ENCODE assay signal across 21 cellular contexts in the genomic region with DNA sequence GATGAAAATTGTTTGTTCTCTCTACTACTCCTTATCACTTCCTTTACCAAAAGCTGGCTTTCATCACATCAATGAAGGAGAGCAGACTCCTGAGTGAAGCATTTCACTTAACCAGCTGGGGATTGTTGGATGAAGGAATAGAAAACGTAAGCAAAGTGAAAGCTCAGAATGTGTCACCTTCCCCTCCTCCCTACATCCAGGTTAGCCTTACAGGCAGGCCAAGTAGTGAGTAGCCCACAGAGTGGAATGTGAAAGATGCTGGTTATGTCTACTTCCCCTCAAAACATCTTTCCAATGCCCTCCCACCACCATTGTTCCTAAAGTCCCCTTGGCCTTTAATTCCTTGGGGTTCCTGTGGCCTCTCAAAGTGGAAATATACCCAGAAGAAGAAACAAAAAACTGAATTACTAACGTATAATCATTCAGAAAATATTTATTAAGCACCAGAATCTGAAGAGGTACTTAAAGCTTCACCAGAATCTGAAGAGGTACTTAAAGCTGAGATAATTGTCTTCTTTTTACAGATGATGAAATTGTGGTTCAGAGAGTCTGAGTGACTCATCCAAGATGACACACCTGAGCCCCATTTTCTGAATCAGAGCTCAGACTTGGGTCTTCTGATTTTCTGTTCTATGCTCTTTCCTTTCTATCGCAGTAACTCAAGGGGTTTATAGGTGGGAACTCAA. TPM values are rescaled to one million over a fixed set of nuclear protein-coding genes. Genes with fewer than 3 reads are reported as not detected.
DNase-seq lines count a peak whose midpoint lies in the region; ATAC-seq lines count a peak whose summit lies in the region.
"Had no signal": no experiment of that assay in that cellular context is flagged by ENCODE, and none has a peak within 500 bp of the region (broad histone marks: within the 10 kb centered on the region; RNA-seq: fewer than 3 reads in every experiment).

No MANE protein-coding gene starts in this region.

- no peak overlapping the region for H3K4me3 Mint-ChIP-seq in activated T-helper 2 cell treated with anti-CD3 and anti-CD28 coated beads, Interferon-gamma antibody, Interleukin-2, Interleukin-4, amounts not matched to agents 10 μg/mL and 5 μg/mL and 100 μg/mL, durations not matched to agents 14 hours and 24 hours and 36 hours (ENCODE audit: low read depth)
- H3K4me3 Mint-ChIP-seq: CD4-positive, alpha-beta memory T cell had no signal

- peak; percentile 70 to 79 for ATAC-seq in activated CD4-positive, CD25-positive, alpha-beta regulatory T cell treated with anti-CD3 and anti-CD28 coated beads, Interleukin-2, amount 50 U/mL, for 24 hours
- no peak for ATAC-seq in HG02623 (IDR thresholded peaks at IDR 0.05; ENCODE audit: unreplicated experiment)
- ATAC-seq: mucosa of descending colon had no signal

- H3K36me3 Mint-ChIP-seq in activated T-helper 2 cell treated with anti-CD3 and anti-CD28 coated beads, Interferon-gamma antibody, Interleukin-2, Interleukin-4, amounts not matched to agents 10 μg/mL and 5 μg/mL and 100 μg/mL, durations not matched to agents 14 hours and 24 hours and 36 hours (ENCODE audit: low read depth), result no peaks in the 10 kb centered on the region

- no peak for DNase-seq in activated CD4-positive, CD25-positive, alpha-beta regulatory T cell treated with anti-CD3 and anti-CD28 coated beads, Interleukin-2, amount 50 U/mL, for 72 hours
- DNase-seq in LHCN-M2 (ENCODE audit: low read depth) (peak; percentile 3), renal cortical epithelial cell (ENCODE audit: low read depth) (peak; percentile 36), HuH-7 (ENCODE audit: low spot score) (no peak), NCI-H2029 treated with DMSO at 0.1 percent for 48 hours (lab: John Stamatoyannopoulos, UW) (no peak)
- DNase-seq in activated T-helper 2 cell treated with anti-CD3 and anti-CD28 coated beads, Interferon-gamma antibody, Interleukin-2, Interleukin-4, amounts not matched to agents 10 μg/mL and 5 μg/mL and 100 μg/mL, durations not matched to agents 14 hours and 24 hours and 36 hours (ENCODE audit: low spot score), result no peak
- DNase-seq: CD4-positive, alpha-beta memory T cell; glutamatergic neuron; kidney; mucosa of descending colon; NCI-H526 treated with DMSO at 0.1 percent for 48 hours; SHP77 had no signal

- H3K9me3 Mint-ChIP-seq in activated T-helper 2 cell treated with anti-CD3 and anti-CD28 coated beads, Interferon-gamma antibody, Interleukin-2, Interleukin-4, amounts not matched to agents 10 μg/mL and 5 μg/mL and 100 μg/mL, durations not matched to agents 14 hours and 24 hours and 36 hours, result no peaks in the 10 kb centered on the region
- H3K9me3 Mint-ChIP-seq: CD4-positive, alpha-beta memory T cell had no signal

- peak overlapping the region; percentile 57 for H3K27ac Mint-ChIP-seq in activated T-helper 2 cell treated with anti-CD3 and anti-CD28 coated beads, Interferon-gamma antibody, Interleukin-2, Interleukin-4, amounts not matched to agents 10 μg/mL and 5 μg/mL and 100 μg/mL, durations not matched to agents 14 hours and 24 hours and 36 hours
- H3K27ac Mint-ChIP-seq: CD4-positive, alpha-beta memory T cell had no signal

- intact Hi-C loops in activated T-helper 2 cell treated with anti-CD3 and anti-CD28 coated beads, Interferon-gamma antibody, Interleukin-2, Interleukin-4, amounts not matched to agents 10 μg/mL and 5 μg/mL and 100 μg/mL, durations not matched to agents 14 hours and 24 hours and 36 hours (cut with micrococcal nuclease), result no loop called here

- peaks cover 18% of the 10 kb centered on the region for H3K4me1 Mint-ChIP-seq in activated T-helper 2 cell treated with anti-CD3 and anti-CD28 coated beads, Interferon-gamma antibody, Interleukin-2, Interleukin-4, amounts not matched to agents 10 μg/mL and 5 μg/mL and 100 μg/mL, durations not matched to agents 14 hours and 24 hours and 36 hours (ENCODE audit: low read depth)
- H3K4me1 Mint-ChIP-seq: CD4-positive, alpha-beta memory T cell had no signal

- no peaks in the 10 kb centered on the region for H3K27me3 Mint-ChIP-seq in activated T-helper 2 cell treated with anti-CD3 and anti-CD28 coated beads, Interferon-gamma antibody, Interleukin-2, Interleukin-4, amounts not matched to agents 10 μg/mL and 5 μg/mL and 100 μg/mL, durations not matched to agents 14 hours and 24 hours and 36 hours (ENCODE audit: low read depth)
- H3K27me3 Mint-ChIP-seq: CD4-positive, alpha-beta memory T cell had no signal

RNA-seq across cellular contexts. Expression of a gene that starts 6.5 kb away (rescaled TPM):
- not detected in 2 replicates for total RNA-seq in LHCN-M2 (2014; rRNA removed)
- not detected for polyA plus RNA-seq in LHCN-M2 (2012)
- 0.55 and 0.71 TPM in 2 replicates for total RNA-seq in activated T-helper 2 cell treated with anti-CD3 and anti-CD28 coated beads, Interferon-gamma antibody, Interleukin-2, Interleukin-4, amounts not matched to agents 10 μg/mL and 5 μg/mL and 100 μg/mL, durations not matched to agents 14 hours and 24 hours and 36 hours
- total RNA-seq in renal cortical epithelial cell, result 0.15 TPM in 1 of 2 replicates, not detected in the other
- total RNA-seq: A673, endothelial cell of umbilical vein, H1, skeletal muscle tissue had no signal
- polyA plus RNA-seq: CD4-positive, alpha-beta memory T cell had no signal

RNA-seq across cellular contexts. Expression of a gene that starts 14.6 kb away (rescaled TPM):
- not detected in 2 replicates for total RNA-seq in LHCN-M2 (2014; rRNA removed)
- not detected for polyA plus RNA-seq in LHCN-M2 (2012)
- not detected in 2 replicates for total RNA-seq in activated T-helper 2 cell treated with anti-CD3 and anti-CD28 coated beads, Interferon-gamma antibody, Interleukin-2, Interleukin-4, amounts not matched to agents 10 μg/mL and 5 μg/mL and 100 μg/mL, durations not matched to agents 14 hours and 24 hours and 36 hours
- not detected in 2 replicates for total RNA-seq in renal cortical epithelial cell
- total RNA-seq: A673; CD4-positive, alpha-beta memory T cell; cerebellum; endothelial cell of umbilical vein; H1; kidney; omental fat pad; skeletal muscle tissue; T-helper 2 cell treated with Interferon-gamma antibody and Interleukin-4, amounts not matched to agents 100 ng/mL and 5 ng/mL, for 36 hours had no signal
- polyA plus RNA-seq: CD4-positive, alpha-beta memory T cell; endothelial cell of umbilical vein; H1 had no signal

RNA-seq across cellular contexts. Expression of a gene that starts 19.1 kb away (rescaled TPM):
- total RNA-seq in LHCN-M2 (2014; rRNA removed), result not detected in 2 replicates
- polyA plus RNA-seq in LHCN-M2 (2012), result not detected
- not detected in 2 replicates for total RNA-seq in activated T-helper 2 cell treated with anti-CD3 and anti-CD28 coated beads, Interferon-gamma antibody, Interleukin-2, Interleukin-4, amounts not matched to agents 10 μg/mL and 5 μg/mL and 100 μg/mL, durations not matched to agents 14 hours and 24 hours and 36 hours
- not detected in 2 replicates for total RNA-seq in renal cortical epithelial cell
- total RNA-seq: A673; CD4-positive, alpha-beta memory T cell; cerebellum; endothelial cell of umbilical vein; H1; kidney; mucosa of descending colon; omental fat pad; skeletal muscle tissue; T-helper 2 cell treated with Interferon-gamma antibody and Interleukin-4, amounts not matched to agents 100 ng/mL and 5 ng/mL, for 36 hours had no signal
- polyA plus RNA-seq: CD4-positive, alpha-beta memory T cell; endothelial cell of umbilical vein; H1 had no signal

RNA-seq across cellular contexts. Expression of a gene that starts 28.5 kb away (rescaled TPM):
- total RNA-seq in LHCN-M2 (2014; rRNA removed), result not detected in 2 replicates
- polyA plus RNA-seq in LHCN-M2 (2012), result 0.05 TPM
- total RNA-seq in activated T-helper 2 cell treated with anti-CD3 and anti-CD28 coated beads, Interferon-gamma antibody, Interleukin-2, Interleukin-4, amounts not matched to agents 10 μg/mL and 5 μg/mL and 100 μg/mL, durations not matched to agents 14 hours and 24 hours and 36 hours, result not detected in 2 replicates
- not detected in 2 replicates for total RNA-seq in renal cortical epithelial cell
- total RNA-seq: A673; CD4-positive, alpha-beta memory T cell; cerebellum; endothelial cell of umbilical vein; H1; kidney; omental fat pad; skeletal muscle tissue; T-helper 2 cell treated with Interferon-gamma antibody and Interleukin-4, amounts not matched to agents 100 ng/mL and 5 ng/mL, for 36 hours had no signal
- polyA plus RNA-seq: CD4-positive, alpha-beta memory T cell; endothelial cell of umbilical vein; H1 had no signal

RNA-seq across cellular contexts. Expression of a gene that starts 36.2 kb away (rescaled TPM):
- 83.5 and 84.9 TPM in 2 replicates for total RNA-seq in LHCN-M2 (2014; rRNA removed)
- polyA plus RNA-seq in LHCN-M2 (2012), result 168 TPM
- 27.7 and 31.4 TPM in 2 replicates for total RNA-seq in activated T-helper 2 cell treated with anti-CD3 and anti-CD28 coated beads, Interferon-gamma antibody, Interleukin-2, Interleukin-4, amounts not matched to agents 10 μg/mL and 5 μg/mL and 100 μg/mL, durations not matched to agents 14 hours and 24 hours and 36 hours
- total RNA-seq in renal cortical epithelial cell, result 38.9 and 58.7 TPM in 2 replicates

Comparison
In these comparisons a context has a peak if more than half of its experiments do, and no peak if none do; other contexts are left out.
1. DNase-seq: peak in LHCN-M2 (single experiment) and renal cortical epithelial cell (single experiment); none in activated CD4-positive, CD25-positive, alpha-beta regulatory T cell treated with anti-CD3 and anti-CD28 coated beads, Interleukin-2, amount 50 U/mL, for 72 hours (single experiment), activated T-helper 2 cell treated with anti-CD3 and anti-CD28 coated beads, Interferon-gamma antibody, Interleukin-2, Interleukin-4, amounts not matched to agents 10 μg/mL and 5 μg/mL and 100 μg/mL, durations not matched to agents 14 hours and 24 hours and 36 hours (single experiment), HuH-7 (single experiment) and NCI-H2029 treated with DMSO at 0.1 percent for 48 hours (single experiment).